26 cellular contexts compared by ENCODE assay signal in the genomic region with DNA sequence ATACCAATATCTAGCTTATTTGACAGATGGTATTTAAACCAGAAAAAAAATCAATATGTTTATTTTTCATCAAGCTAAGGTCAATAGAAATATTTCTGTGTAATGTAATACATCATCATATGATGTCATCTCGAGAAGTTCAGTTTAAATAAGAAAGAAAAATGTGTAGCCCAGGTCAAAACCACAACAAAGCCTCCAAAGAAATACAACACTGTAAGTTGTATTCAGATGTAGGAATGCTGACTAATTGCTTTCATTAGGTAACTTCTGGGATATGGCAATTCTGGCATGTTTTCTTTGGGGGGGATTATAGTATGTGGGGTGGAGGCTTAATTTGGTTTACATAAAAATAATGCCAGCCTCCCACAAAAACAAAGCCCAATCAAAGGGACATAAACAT.
DNase-seq lines count a peak whose midpoint lies in the region; ATAC-seq, FAIRE-seq and TF ChIP-seq lines count a peak whose summit lies in the region.
"Had no signal": no experiment of that assay in that cellular context is flagged by ENCODE, and none has a peak within 500 bp of the region (broad histone marks: within the 10 kb centered on the region; RNA-seq: fewer than 3 reads in every experiment).

No MANE protein-coding gene starts in this region.

- no peaks in the 10 kb centered on the region for H3K9me3 Mint-ChIP-seq in astrocyte (ENCODE audit: unreplicated experiment)
- H3K9me3 Mint-ChIP-seq in activated naive CD4-positive, alpha-beta T cell treated with anti-CD3 and anti-CD28 coated beads for 36 hours: no peaks in the 10 kb centered on the region
- H3K9me3 Mint-ChIP-seq: activated naive CD4-positive, alpha-beta T cell treated with anti-CD3 and anti-CD28 coated beads, Interleukin-2, amount 10 ng/mL, durations not matched to agents 7 days and 5 days; activated T-cell treated with anti-CD3 and anti-CD28 coated beads, Interleukin-2, amount 50 U/mL, for 72 hours; central memory CD8-positive, alpha-beta T cell had no signal

- DNase-seq in A172 (ENCODE audit: low spot score): peak; percentile 6
- DNase-seq in astrocyte (ENCODE audit: low read depth): peak; percentile 84
- peak; percentile 12 to 86 for DNase-seq in fibroblast of lung (ENCODE audit: low read depth in 2 of 2)
- no peak for DNase-seq in activated naive CD4-positive, alpha-beta T cell treated with anti-CD3 and anti-CD28 coated beads for 36 hours
- no peak for DNase-seq in upper lobe of left lung
- DNase-seq: activated CD4-positive, alpha-beta T cell treated with anti-CD3 and anti-CD28 coated beads for 4 hours; activated naive CD4-positive, alpha-beta T cell treated with anti-CD3 and anti-CD28 coated beads, Interleukin-2, amount 10 ng/mL, durations not matched to agents 7 days and 5 days; activated T-cell treated with anti-CD3 and anti-CD28 coated beads, Interleukin-2, amount 50 U/mL, for 72 hours; amygdala; BE2C; DMS153; foreskin fibroblast; heart left ventricle; KG1; left colon; naive B cell; NCI-H1694; NCI-H526 treated with DMSO at 0.1 percent for 48 hours; occipital lobe; Peyer's patch; T-helper 2 cell had no signal

- H3K9me3 ChIP-seq in HEK293 (ENCODE audit: control insufficient read depth, insufficient read depth, low read depth, low read length): no peaks in the 10 kb centered on the region
- no peaks in the 10 kb centered on the region for H3K9me3 ChIP-seq in astrocyte (ENCODE audit: insufficient read depth, low read depth, low read length)
- no peaks in the 10 kb centered on the region for H3K9me3 ChIP-seq in fibroblast of lung (ENCODE audit: control insufficient read depth, insufficient read depth, low read depth, low read length)
- H3K9me3 ChIP-seq in upper lobe of left lung: no peaks in the 10 kb centered on the region
- H3K9me3 ChIP-seq: BE2C, heart left ventricle, Peyer's patch, SJSA1 had no signal

- FAIRE-seq in astrocyte (lab: Jason Lieb, UNC): peak; percentile 55

- H3K36me3 ChIP-seq in HEK293 (ENCODE audit: control insufficient read depth in 2 of 2, insufficient read depth in 1 of 2, low read length in 2 of 2) (no peaks in the 10 kb centered on the region), astrocyte (ENCODE audit: insufficient read depth, low read length) (no peaks in the 10 kb centered on the region), fibroblast of lung (ENCODE audit: control insufficient read depth, insufficient read depth, low read length) (no peaks in the 10 kb centered on the region), upper lobe of left lung (no peaks in the 10 kb centered on the region)
- H3K36me3 ChIP-seq: BE2C, heart left ventricle, Peyer's patch, SJSA1 had no signal

- no peaks in the 10 kb centered on the region for H3K27me3 Mint-ChIP-seq in astrocyte (ENCODE audit: low read depth, unreplicated experiment)
- peaks cover 7% of the 10 kb centered on the region for H3K27me3 Mint-ChIP-seq in activated naive CD4-positive, alpha-beta T cell treated with anti-CD3 and anti-CD28 coated beads for 36 hours (ENCODE audit: low read depth)
- H3K27me3 Mint-ChIP-seq: activated naive CD4-positive, alpha-beta T cell treated with anti-CD3 and anti-CD28 coated beads, Interleukin-2, amount 10 ng/mL, durations not matched to agents 7 days and 5 days had no signal

- H2AFZ ChIP-seq in astrocyte (ENCODE audit: low read depth, low read length) (no peak overlapping the region), fibroblast of lung (ENCODE audit: low read length) (no peak overlapping the region)

- peaks cover 2% of the 10 kb centered on the region for H3K4me1 Mint-ChIP-seq in astrocyte (ENCODE audit: low read depth, unreplicated experiment)
- no peaks in the 10 kb centered on the region for H3K4me1 Mint-ChIP-seq in activated naive CD4-positive, alpha-beta T cell treated with anti-CD3 and anti-CD28 coated beads for 36 hours (ENCODE audit: low read depth)
- H3K4me1 Mint-ChIP-seq: activated naive CD4-positive, alpha-beta T cell treated with anti-CD3 and anti-CD28 coated beads, Interleukin-2, amount 10 ng/mL, durations not matched to agents 7 days and 5 days; central memory CD8-positive, alpha-beta T cell had no signal

- H3K36me3 Mint-ChIP-seq in astrocyte (ENCODE audit: low read depth, unreplicated experiment): no peaks in the 10 kb centered on the region
- H3K36me3 Mint-ChIP-seq in activated naive CD4-positive, alpha-beta T cell treated with anti-CD3 and anti-CD28 coated beads for 36 hours (ENCODE audit: low read depth): no peaks in the 10 kb centered on the region
- H3K36me3 Mint-ChIP-seq: activated naive CD4-positive, alpha-beta T cell treated with anti-CD3 and anti-CD28 coated beads, Interleukin-2, amount 10 ng/mL, durations not matched to agents 7 days and 5 days; naive B cell had no signal

- TF ChIP-seq EP300 in upper lobe of left lung (IDR thresholded peaks at IDR 0.05): no peak

- H3K4me3 ChIP-seq in HEK293 (ENCODE audit: low read depth, low read length): no peak overlapping the region
- H3K4me3 ChIP-seq in astrocyte (ENCODE audit: insufficient read depth, low read depth, low read length): no peak overlapping the region
- no peak overlapping the region for H3K4me3 ChIP-seq in fibroblast of lung (replicated peaks in 1 of 4; ENCODE audit: control extremely low read depth in 1 of 4, insufficient read depth in 1 of 4, low read depth in 3 of 4, low read length in 4 of 4)
- H3K4me3 ChIP-seq in upper lobe of left lung: no peak overlapping the region
- H3K4me3 ChIP-seq: heart left ventricle, Peyer's patch, SJSA1 had no signal

- H3K79me2 ChIP-seq in astrocyte (ENCODE audit: insufficient read depth, low read length): no peaks in the 10 kb centered on the region
- H3K79me2 ChIP-seq in fibroblast of lung (ENCODE audit: control insufficient read depth, insufficient read depth, low read length): no peaks in the 10 kb centered on the region

- intact Hi-C loops in activated naive CD4-positive, alpha-beta T cell treated with anti-CD3 and anti-CD28 coated beads for 36 hours (cut with micrococcal nuclease): no loop called here

- CTCF ChIA-PET in HEK293 (lab: Yijun Ruan, JAX): no interaction called here
- CTCF ChIA-PET in activated naive CD4-positive, alpha-beta T cell treated with anti-CD3 and anti-CD28 coated beads for 36 hours (lab: Charles Lee): no interaction called here

- ATAC-seq in upper lobe of left lung (ENCODE audit: low FRiP score in 2 of 2) (no peak), GM18861 (IDR thresholded peaks at IDR 0.05; ENCODE audit: unreplicated experiment) (no peak), GM19395 (IDR thresholded peaks at IDR 0.05; ENCODE audit: unreplicated experiment) (no peak)
- ATAC-seq: activated T-cell treated with anti-CD3 and anti-CD28 coated beads, Interleukin-2, amount 50 U/mL, for 72 hours; heart left ventricle; left colon had no signal

- no peak overlapping the region for H3K9ac ChIP-seq in astrocyte (ENCODE audit: low read length)
- H3K9ac ChIP-seq in fibroblast of lung (ENCODE audit: insufficient read depth, low read length): no peak overlapping the region

- H4K20me1 ChIP-seq in astrocyte (ENCODE audit: insufficient read depth, low read length) (no peaks in the 10 kb centered on the region), fibroblast of lung (ENCODE audit: control insufficient read depth, extremely low read depth, insufficient read depth, low read length) (no peaks in the 10 kb centered on the region)

- H3K27ac Mint-ChIP-seq in astrocyte (ENCODE audit: unreplicated experiment): no peak overlapping the region
- no peak overlapping the region for H3K27ac Mint-ChIP-seq in activated naive CD4-positive, alpha-beta T cell treated with anti-CD3 and anti-CD28 coated beads for 36 hours
- H3K27ac Mint-ChIP-seq: activated naive CD4-positive, alpha-beta T cell treated with anti-CD3 and anti-CD28 coated beads, Interleukin-2, amount 10 ng/mL, durations not matched to agents 7 days and 5 days; activated T-cell treated with anti-CD3 and anti-CD28 coated beads, Interleukin-2, amount 50 U/mL, for 72 hours; naive B cell had no signal

- no peak overlapping the region for H3K4me3 Mint-ChIP-seq in astrocyte (ENCODE audit: unreplicated experiment)
- H3K4me3 Mint-ChIP-seq in activated naive CD4-positive, alpha-beta T cell treated with anti-CD3 and anti-CD28 coated beads for 36 hours: no peak overlapping the region
- H3K4me3 Mint-ChIP-seq: activated naive CD4-positive, alpha-beta T cell treated with anti-CD3 and anti-CD28 coated beads, Interleukin-2, amount 10 ng/mL, durations not matched to agents 7 days and 5 days; activated T-cell treated with anti-CD3 and anti-CD28 coated beads, Interleukin-2, amount 50 U/mL, for 72 hours; central memory CD8-positive, alpha-beta T cell; naive B cell had no signal

- TF ChIP-seq CTCF in HEK293 (tag by site-specific recombination; IDR thresholded peaks at IDR 0.05): no peak
- TF ChIP-seq CTCF in astrocyte (IDR thresholded peaks at IDR 0.05; ENCODE audit: insufficient read depth, low read depth, low read length): no peak
- TF ChIP-seq CTCF in fibroblast of lung (conservative IDR thresholded peaks at IDR 0.05 in 1 of 2, IDR thresholded peaks at IDR 0.05 in 1 of 2; ENCODE audit: low read depth in 1 of 2, low read length in 2 of 2): no peak
- no peak for TF ChIP-seq CTCF in upper lobe of left lung (IDR thresholded peaks at IDR 0.05)

- H3K4me2 ChIP-seq in astrocyte (ENCODE audit: low read length): no peak overlapping the region
- no peak overlapping the region for H3K4me2 ChIP-seq in fibroblast of lung (ENCODE audit: extremely low read depth, insufficient read depth, low read length)

- 78 to 90% methylated on average over 1 of the region's 1 CpG for WGBS in upper lobe of left lung, 2 donors

- H3K27me3 ChIP-seq in astrocyte (ENCODE audit: insufficient read depth, low read length) (no peaks in the 10 kb centered on the region), fibroblast of lung (ENCODE audit: control insufficient read depth, insufficient read depth, low read length) (no peaks in the 10 kb centered on the region), upper lobe of left lung (no peaks in the 10 kb centered on the region)
- H3K27me3 ChIP-seq: BE2C, heart left ventricle, Peyer's patch, SJSA1 had no signal

- no peaks in the 10 kb centered on the region for H3K4me1 ChIP-seq in HEK293 (ENCODE audit: control insufficient read depth, insufficient read depth, low read length)
- H3K4me1 ChIP-seq in astrocyte (ENCODE audit: insufficient read depth, low read length): no peaks in the 10 kb centered on the region
- no peaks in the 10 kb centered on the region for H3K4me1 ChIP-seq in fibroblast of lung (ENCODE audit: control insufficient read depth, extremely low read depth, insufficient read depth, low read length)
- H3K4me1 ChIP-seq in upper lobe of left lung: no peaks in the 10 kb centered on the region
- H3K4me1 ChIP-seq: BE2C, heart left ventricle, Peyer's patch, SJSA1 had no signal

- TF ChIP-seq POLR2A in upper lobe of left lung (IDR thresholded peaks at IDR 0.05): no peak

- no peak overlapping the region for H3K27ac ChIP-seq in HEK293 (ENCODE audit: extremely low read depth, low read depth, low read length)
- no peak overlapping the region for H3K27ac ChIP-seq in astrocyte (ENCODE audit: low read depth, low read length)
- no peak overlapping the region for H3K27ac ChIP-seq in fibroblast of lung (ENCODE audit: insufficient read depth, low read length)
- no peak overlapping the region for H3K27ac ChIP-seq in upper lobe of left lung
- H3K27ac ChIP-seq: heart left ventricle, Peyer's patch, SJSA1 had no signal

- POLR2A ChIA-PET in HEK293 (lab: Yijun Ruan, JAX): no interaction called here

TF ChIP-seq in HEK293, 187 proteins besides CTCF, POLR2A, EP300 and RAD21 (continues in another document):
- no peak for TF ChIP-seq ZNF544 (tag by site-specific recombination; IDR thresholded peaks at IDR 0.05)

Comparison
In these comparisons a context has a peak if more than half of its experiments do, and no peak if none do; other contexts are left out.
1. DNase-seq: peak in A172 (single experiment), astrocyte (single experiment) and fibroblast of lung (2 of 2); none in activated naive CD4-positive, alpha-beta T cell treated with anti-CD3 and anti-CD28 coated beads for 36 hours (single experiment) and upper lobe of left lung (0 of 2).